ENCODE assay signal across 28 cellular contexts in the genomic region with DNA sequence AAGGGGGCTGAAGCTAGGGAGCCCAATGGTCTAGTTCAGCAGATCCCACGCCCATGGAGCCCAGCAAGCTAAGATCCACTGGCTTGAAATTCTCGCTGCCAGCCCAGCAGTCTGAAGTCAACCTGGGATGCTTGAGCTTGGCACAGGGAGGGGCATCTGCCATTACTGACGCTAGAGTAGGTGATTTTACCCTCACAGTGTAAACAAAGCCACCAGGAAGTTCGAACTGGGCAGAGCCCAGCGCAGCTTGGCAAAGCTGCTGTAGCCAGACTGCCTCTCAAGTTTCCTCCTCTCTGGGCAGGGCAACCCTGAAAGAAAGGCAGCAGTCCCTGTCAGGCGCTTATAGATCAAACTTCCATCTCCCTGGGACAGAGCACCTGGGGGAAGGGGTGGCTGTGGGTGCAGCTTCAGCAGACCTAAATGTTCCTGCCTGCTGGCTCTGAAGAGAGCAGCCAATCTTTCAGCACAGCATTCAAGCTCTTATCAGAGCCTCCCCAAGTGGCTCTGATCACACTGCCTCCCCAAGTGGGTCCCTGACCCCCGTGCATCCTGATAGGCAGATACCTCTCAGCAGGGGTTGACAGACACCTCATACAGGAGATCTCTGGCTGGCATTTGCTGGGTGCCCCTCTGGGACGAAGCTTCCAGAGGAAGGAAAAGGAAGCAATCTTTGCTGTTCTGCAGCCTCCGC.
A peak's percentile ranks its signal among the peaks of the same experiment; 100 is the strongest.
DNase-seq lines count a peak whose midpoint lies in the region; ATAC-seq, FAIRE-seq and TF ChIP-seq lines count a peak whose summit lies in the region.
"Had no signal": no experiment of that assay in that cellular context is flagged by ENCODE, and none has a peak within 500 bp of the region (broad histone marks: within the 10 kb centered on the region; RNA-seq: fewer than 3 reads in every experiment).

No MANE protein-coding gene starts in this region.

- no peak for TF ChIP-seq POLR2A in K562 (conservative IDR thresholded peaks at IDR 0.05)

- no peak for TF ChIP-seq RAD21 in K562 (CRISPR knock-in tag; conservative IDR thresholded peaks at IDR 0.05 in 1 of 2, IDR thresholded peaks at IDR 0.05 in 1 of 2)

- H3K79me2 ChIP-seq in K562 (ENCODE audit: control insufficient read depth, insufficient read depth, low read length) (no peaks in the 10 kb centered on the region), GM23338 (replicated peaks; ENCODE audit: insufficient read depth) (no peaks in the 10 kb centered on the region)

- H3K9me1 ChIP-seq in K562 (ENCODE audit: control insufficient read depth, insufficient read depth, low read length): no peaks in the 10 kb centered on the region

- H3K4me2 ChIP-seq in K562 (ENCODE audit: insufficient read depth, low read length) (peak overlapping the region; percentile 6; the same call in 1 of the 2 replicates), GM23338 (no peak overlapping the region)

- POLR2A ChIA-PET in K562 (lab: Yijun Ruan, JAX): interaction anchor here (1.1 to 1.2 kb wide), 2 partner anchors 9 to 208 kb away, joined by 3 to 5 read pairs; no protein-coding TSS in a partner anchor

- peaks cover 2% of the 10 kb centered on the region for H3K27me3 Mint-ChIP-seq in GM23338 (ENCODE audit: insufficient read depth, low read depth, poor library complexity)
- H3K27me3 Mint-ChIP-seq in stimulated activated naive B cell treated with anti-CD40 and anti-IgM and Interleukin-4, amounts not matched to agents 10 μg/mL and 1 μg/mL and 100 μg/mL, for 72 hours: peaks cover 30 to 49% of the 10 kb centered on the region in 2 donors

- H3K9me3 Mint-ChIP-seq in GM23338: peaks cover 8% of the 10 kb centered on the region; the same call in 2 of the 3 replicates
- peaks cover 3 to 9% of the 10 kb centered on the region in 2 donors for H3K9me3 Mint-ChIP-seq in stimulated activated naive B cell treated with anti-CD40 and anti-IgM and Interleukin-4, amounts not matched to agents 10 μg/mL and 1 μg/mL and 100 μg/mL, for 72 hours

- H3K27me3 ChIP-seq in K562 (ENCODE audit: control insufficient read depth in 2 of 2, insufficient read depth in 2 of 2, low read length in 2 of 2) (no peaks in the 10 kb centered on the region), pancreas (no peaks in the 10 kb centered on the region), GM23338 (ENCODE audit: insufficient read depth) (no peaks in the 10 kb centered on the region)
- H3K27me3 ChIP-seq: neutrophil had no signal

- no peaks in the 10 kb centered on the region for H4K20me1 ChIP-seq in K562 (replicated peaks; ENCODE audit: control insufficient read depth, insufficient read depth, low read length)
- H4K20me1 ChIP-seq in GM23338 (replicated peaks; ENCODE audit: insufficient read depth): no peaks in the 10 kb centered on the region

- no peak for TF ChIP-seq EP300 in K562 (IDR thresholded peaks at IDR 0.05; ENCODE audit: low read length)

- no peaks in the 10 kb centered on the region for H3K4me1 Mint-ChIP-seq in GM23338
- H3K4me1 Mint-ChIP-seq in stimulated activated naive B cell treated with anti-CD40 and anti-IgM and Interleukin-4, amounts not matched to agents 10 μg/mL and 1 μg/mL and 100 μg/mL, for 72 hours: no peaks in the 10 kb centered on the region
- H3K4me1 Mint-ChIP-seq: CD4-positive, CD25-positive, alpha-beta regulatory T cell; stimulated activated naive CD8-positive, alpha-beta T cell treated with anti-CD3 and anti-CD28 coated beads, Interleukin-15, amount 100 ng/mL, for 72 hours; WTC11 had no signal

- H3K4me3 Mint-ChIP-seq in GM23338: no peak overlapping the region
- H3K4me3 Mint-ChIP-seq in stimulated activated naive B cell treated with anti-CD40 and anti-IgM and Interleukin-4, amounts not matched to agents 10 μg/mL and 1 μg/mL and 100 μg/mL, for 72 hours: no peak overlapping the region
- H3K4me3 Mint-ChIP-seq: CD4-positive, CD25-positive, alpha-beta regulatory T cell; stimulated activated naive CD8-positive, alpha-beta T cell treated with anti-CD3 and anti-CD28 coated beads, Interleukin-15, amount 100 ng/mL, for 72 hours; WTC11 had no signal

- in situ Hi-C loops in K562 (cut with MboI): no loop called here

- H3K4me3 ChIP-seq in K562 (no peak overlapping the region), pancreas (no peak overlapping the region), GM23338 (no peak overlapping the region)
- H3K4me3 ChIP-seq: prostate gland had no signal

- WGBS in K562 (ENCODE audit: insufficient coverage, low coverage, missing lambda C conversion rate): 49% methylated on average over 9 of the region's 9 CpGs
- WGBS in pancreas, 2 donors: 46 to 56% methylated on average over 9 of the region's 9 CpGs

- H3K9me3 ChIP-seq in K562 (replicated peaks; ENCODE audit: control insufficient read depth, insufficient read depth, low read depth, low read length) (0 out of 2 replicates have a peak, but pooled peaks cover 3% of the 10 kb centered on the region), pancreas (no peaks in the 10 kb centered on the region)
- H3K9me3 ChIP-seq: neutrophil, prostate gland had no signal

- H3K27ac ChIP-seq in K562 (ENCODE audit: extremely low read depth, low read depth, low read length) (no peak overlapping the region), pancreas (peak overlapping the region in 2 of 4 donors; percentile 37 to 48), GM23338 (ENCODE audit: low read depth) (no peak overlapping the region)
- H3K27ac ChIP-seq: neutrophil, prostate gland had no signal

- no peaks in the 10 kb centered on the region for H3F3A ChIP-seq in GM23338 (replicated peaks; ENCODE audit: low read depth)

- H2AFZ ChIP-seq in K562 (ENCODE audit: low read depth, low read length): peak overlapping the region; percentile 43; the same call in 1 of the 2 replicates
- no peak overlapping the region for H2AFZ ChIP-seq in GM23338

- FAIRE-seq in K562 (lab: Jason Lieb, UNC) (no peak), pancreas (lab: Jason Lieb, UNC) (no peak)

- DNase-seq in DMS53 (lab: John Stamatoyannopoulos, UW) (peak; percentile 74), NCI-H1105 treated with DMSO at 0.1 percent for 48 hours (lab: John Stamatoyannopoulos, UW) (peak; percentile 27), K562 (ENCODE audit: extremely low read depth in 1 of 4, low spot score in 3 of 4) (peak in 2 of 4 experiments; percentile 34 to 69), pancreas (peak in 5 of 6 donors; percentile 9 to 40 (median 21)), GM23338 (ENCODE audit: low spot score) (no peak), Right ventricle myocardium inferior (ENCODE audit: missing footprints) (no peak)
- no peak for DNase-seq in stimulated activated naive B cell treated with anti-CD40 and anti-IgM and Interleukin-4, amounts not matched to agents 10 μg/mL and 1 μg/mL and 100 μg/mL, for 72 hours
- DNase-seq: aorta; CD4-positive, CD25-positive, alpha-beta regulatory T cell; central memory CD4-positive, alpha-beta T cell; dermis blood vessel endothelial cell; DMS 273 treated with DMSO at 0.1 percent for 48 hours; GF-D8; H7; islet precursor cell; Kasumi-1; mammary epithelial cell; OCI-M1; SHP77 treated with DMSO at 0.1 percent for 48 hours; stimulated activated naive CD8-positive, alpha-beta T cell treated with anti-CD3 and anti-CD28 coated beads, Interleukin-15, amount 100 ng/mL, for 72 hours; SW 1271; T1000; trophoblast cell had no signal

- BruUV-seq in K562 (replicated peaks; lab: Mats Ljungman, UMichigan): no TSS peak

- CTCF ChIA-PET in K562 (lab: Yijun Ruan, JAX; ENCODE audit: low intra/inter-chr PET ratio): interaction anchor here (0.5 kb wide), 1 partner anchor 675 kb away, joined by 4 read pairs; a partner anchor contains a TSS

- H3K36me3 ChIP-seq in K562 (ENCODE audit: control insufficient read depth, insufficient read depth, low read length) (no peaks in the 10 kb centered on the region), pancreas (no peaks in the 10 kb centered on the region), GM23338 (ENCODE audit: insufficient read depth) (no peaks in the 10 kb centered on the region)
- H3K36me3 ChIP-seq: neutrophil, prostate gland had no signal

- intact Hi-C loops in K562 (cut with micrococcal nuclease): no loop called here
- intact Hi-C loops in pancreas (cut with DNase I): no loop called here
- intact Hi-C loops in Right ventricle myocardium inferior (cut with DNase I): no loop called here

- H3K9me2 ChIP-seq in GM23338 (ENCODE audit: insufficient read depth): no peaks in the 10 kb centered on the region

- TF ChIP-seq CTCF in K562 (IDR thresholded peaks at IDR 0.05 in 2 of 3, conservative IDR thresholded peaks at IDR 0.05 in 1 of 3; ENCODE audit: insufficient read depth in 2 of 3, low read depth in 1 of 3, low read length in 3 of 3): no peak
- TF ChIP-seq CTCF in pancreas (IDR thresholded peaks at IDR 0.05): no peak
- TF ChIP-seq CTCF in GM23338 (conservative IDR thresholded peaks at IDR 0.05; ENCODE audit: low read depth in 2 of 2): no peak

- peak overlapping the region in 1 of 2 experiments; percentile 72; a peak in 1 of 4 replicates for H3K9ac ChIP-seq in K562 (ENCODE audit: insufficient read depth in 1 of 2, low read depth in 2 of 2, low read length in 2 of 2)

- peak; percentile 80 for ATAC-seq in K562
- peak in 2 of 4 donors; percentile 48 to 58 for ATAC-seq in pancreas
- no peak for ATAC-seq in GM23338
- ATAC-seq in stimulated activated naive B cell treated with anti-CD40 and anti-IgM and Interleukin-4, amounts not matched to agents 10 μg/mL and 1 μg/mL and 100 μg/mL, for 72 hours (replicated peaks): no peak
- no peak for ATAC-seq in Right ventricle myocardium inferior
- no peak for ATAC-seq in HG03139 (IDR thresholded peaks at IDR 0.05; ENCODE audit: unreplicated experiment)
- ATAC-seq: activated naive CD4-positive, alpha-beta T cell treated with anti-CD3 and anti-CD28 coated beads, Interleukin-2, amount 50 U/mL, for 72 hours; stimulated activated naive CD8-positive, alpha-beta T cell treated with anti-CD3 and anti-CD28 coated beads, Interleukin-15, amount 100 ng/mL, for 72 hours; WTC11 had no signal

- H3K4me1 ChIP-seq in K562 (replicated peaks in 1 of 2; ENCODE audit: control insufficient read depth in 2 of 2, insufficient read depth in 2 of 2, low read length in 2 of 2) (peaks cover 5 to 9% of the 10 kb centered on the region in 2 experiments; a peak in 4 of 5 replicates), pancreas (no peaks in the 10 kb centered on the region), GM23338 (ENCODE audit: insufficient read depth) (no peaks in the 10 kb centered on the region)
- H3K4me1 ChIP-seq: prostate gland had no signal

- H3K27ac Mint-ChIP-seq in GM23338: no peak overlapping the region
- H3K27ac Mint-ChIP-seq in stimulated activated naive B cell treated with anti-CD40 and anti-IgM and Interleukin-4, amounts not matched to agents 10 μg/mL and 1 μg/mL and 100 μg/mL, for 72 hours: no peak overlapping the region
- H3K27ac Mint-ChIP-seq: activated naive CD4-positive, alpha-beta T cell treated with anti-CD3 and anti-CD28 coated beads, Interleukin-2, amount 50 U/mL, for 72 hours; CD4-positive, CD25-positive, alpha-beta regulatory T cell; WTC11 had no signal

- no peaks in the 10 kb centered on the region for H3K36me3 Mint-ChIP-seq in GM23338 (ENCODE audit: low read depth)
- H3K36me3 Mint-ChIP-seq in stimulated activated naive B cell treated with anti-CD40 and anti-IgM and Interleukin-4, amounts not matched to agents 10 μg/mL and 1 μg/mL and 100 μg/mL, for 72 hours: no peaks in the 10 kb centered on the region
- H3K36me3 Mint-ChIP-seq: CD4-positive, CD25-positive, alpha-beta regulatory T cell; WTC11 had no signal

TF ChIP-seq in GM23338, 12 proteins besides CTCF, POLR2A, EP300 and RAD21 (continues in another document):
- no peak for TF ChIP-seq ZNF331 (CRISPR knock-in tag; IDR thresholded peaks at IDR 0.05; ENCODE audit: low read depth)
- no peak for TF ChIP-seq CREB1 (CRISPR knock-in tag; IDR thresholded peaks at IDR 0.05; ENCODE audit: low read depth)

Comparison
In these comparisons a context has a peak if more than half of its experiments do, and no peak if none do; other contexts are left out.
1. DNase-seq: peak in DMS53 (single experiment), NCI-H1105 treated with DMSO at 0.1 percent for 48 hours (single experiment) and pancreas (5 of 6); none in GM23338 (single experiment), stimulated activated naive B cell treated with anti-CD40 and anti-IgM and Interleukin-4, amounts not matched to agents 10 μg/mL and 1 μg/mL and 100 μg/mL, for 72 hours (single experiment) and Right ventricle myocardium inferior (single experiment).